23 cellular contexts compared by ENCODE assay signal in genomic region chr1:111803951-111804350, GRCh38.
"Had no signal": no experiment of that assay in that cellular context is flagged by ENCODE, and none has a peak within 500 bp of the region (broad histone marks: within the 10 kb centered on the region; RNA-seq: fewer than 3 reads in every experiment).

No MANE protein-coding gene starts in this region.

- H3K9me3 ChIP-seq: adrenal gland, Peyer's patch, SJSA1 had no signal

- DNase-seq: activated CD4-positive, alpha-beta T cell treated with anti-CD3 and anti-CD28 coated beads for 4 hours; activated CD8-positive, alpha-beta memory T cell treated with anti-CD3 and anti-CD28 coated beads, Interleukin-2, amount 50 U/mL, for 4 hours; activated CD8-positive, alpha-beta T cell treated with anti-CD3 and anti-CD28 coated beads for 36 hours; activated gamma-delta T cell treated with Interleukin-2 at 50 U/mL for 16 hours; activated naive CD4-positive, alpha-beta T cell treated with anti-CD3 and anti-CD28 coated beads, Interleukin-2, amount 50 U/mL, for 16 hours; activated naive CD8-positive, alpha-beta T cell treated with anti-CD3 and anti-CD28 coated beads, Interleukin-2, amount 10 ng/mL, durations not matched to agents 7 days and 5 days; activated T-cell treated with anti-CD3 and anti-CD28 coated beads, Interleukin-2, amount 50 U/mL, for 72 hours; adrenal gland; anterior cingulate cortex; KG1; MV-4-11; NCI-H1105 treated with DMSO at 0.1 percent for 48 hours; NCI-H2029 treated with DMSO at 0.1 percent for 48 hours; NCI-H345; NCI-H510A; NCI-H526 treated with DMSO at 0.1 percent for 48 hours; OCI-M1; Peyer's patch; SW 1271 had no signal

- ATAC-seq: activated CD4-positive, CD25-positive, alpha-beta regulatory T cell treated with anti-CD3 and anti-CD28 coated beads, Interleukin-2, amount 50 U/mL, for 24 hours; activated CD8-positive, alpha-beta T cell treated with anti-CD3 and anti-CD28 coated beads for 36 hours; activated T-cell treated with anti-CD3 and anti-CD28 coated beads, Interleukin-2, amount 50 U/mL, for 72 hours; SK-N-SH treated with all-trans-retinoic acid at 6 μM for 48 hours had no signal

- H3K4me1 ChIP-seq: adrenal gland, Peyer's patch, SJSA1 had no signal

- H3K36me3 ChIP-seq: adrenal gland, Peyer's patch, SJSA1 had no signal

- H3K4me3 ChIP-seq: adrenal gland, Peyer's patch, SJSA1 had no signal

- H3K27ac ChIP-seq: adrenal gland, Peyer's patch, RWPE1, SJSA1 had no signal

- H3K27me3 ChIP-seq: adrenal gland, Peyer's patch had no signal
